8 cellular contexts compared by ENCODE assay signal in genomic region chr16:1379054-1379862, GRCh38. TPM values are rescaled to one million over a fixed set of nuclear protein-coding genes. Genes with fewer than 3 reads are reported as not detected.
DNase-seq lines count a peak whose midpoint lies in the region; ATAC-seq and TF ChIP-seq lines count a peak whose summit lies in the region.

No MANE protein-coding gene starts in this region.

- H3K36me3 ChIP-seq in GM06990 (ENCODE audit: control insufficient read depth, insufficient read depth, low read length): peaks cover 3% of the 10 kb centered on the region
- peaks cover 0 to 48% (median 0%) of the 10 kb centered on the region in 3 donors for H3K36me3 ChIP-seq in Peyer's patch
- no peaks in the 10 kb centered on the region for H3K36me3 ChIP-seq in neural cell (ENCODE audit: insufficient read depth, low read length)

- H3K9me3 ChIP-seq in Peyer's patch (no peaks in the 10 kb centered on the region), neural cell (ENCODE audit: low read length) (no peaks in the 10 kb centered on the region)

- H3K79me2 ChIP-seq in neural cell (replicated peaks; ENCODE audit: insufficient read depth, low read length): no peaks in the 10 kb centered on the region

- ATAC-seq in HG02970 (IDR thresholded peaks at IDR 0.05; ENCODE audit: low FRiP score, unreplicated experiment): peak; percentile 55

- no peak for TF ChIP-seq POLR2A in Peyer's patch (IDR thresholded peaks at IDR 0.05)

- no peak overlapping the region for H2AFZ ChIP-seq in neural cell (ENCODE audit: low read depth, low read length)

- DNase-seq in GM06990 (ENCODE audit: extremely low read depth, insufficient read length) (peak; percentile 75), Peyer's patch (peak; percentile 48 to 82 (median 80)), fibroblast of the aortic adventitia (ENCODE audit: low read depth) (peak; percentile 55), NCI-H1694 treated with DMSO at 0.1 percent for 48 hours (lab: John Stamatoyannopoulos, UW) (no peak)
- peak; percentile 58 for DNase-seq in activated T-helper 2 cell treated with anti-CD3 and anti-CD28 coated beads, Interferon-gamma antibody, Interleukin-2, Interleukin-4, amounts not matched to agents 10 μg/mL and 5 μg/mL and 100 μg/mL, durations not matched to agents 14 hours and 24 hours and 36 hours (ENCODE audit: low spot score)

- H3K27me3 Mint-ChIP-seq in activated T-helper 2 cell treated with anti-CD3 and anti-CD28 coated beads, Interferon-gamma antibody, Interleukin-2, Interleukin-4, amounts not matched to agents 10 μg/mL and 5 μg/mL and 100 μg/mL, durations not matched to agents 14 hours and 24 hours and 36 hours (ENCODE audit: low read depth): no peaks in the 10 kb centered on the region
- no peaks in the 10 kb centered on the region for H3K27me3 Mint-ChIP-seq in stimulated activated naive CD8-positive, alpha-beta T cell treated with anti-CD3 and anti-CD28 coated beads, Interleukin-15, Interleukin-2, amounts not matched to agents 100 ng/mL and 50 ng/mL, for 24 hours

- TF ChIP-seq CTCF in GM06990 (IDR thresholded peaks at IDR 0.05; ENCODE audit: insufficient read depth, low read length, poor library complexity, severe bottlenecking) (no peak), Peyer's patch (IDR thresholded peaks at IDR 0.05) (no peak), fibroblast of the aortic adventitia (IDR thresholded peaks at IDR 0.05; ENCODE audit: insufficient read depth, low read length) (no peak), neural cell (IDR thresholded peaks at IDR 0.05; ENCODE audit: poor library complexity, severe bottlenecking) (no peak)

- no peaks in the 10 kb centered on the region for H3K9me3 Mint-ChIP-seq in activated T-helper 2 cell treated with anti-CD3 and anti-CD28 coated beads, Interferon-gamma antibody, Interleukin-2, Interleukin-4, amounts not matched to agents 10 μg/mL and 5 μg/mL and 100 μg/mL, durations not matched to agents 14 hours and 24 hours and 36 hours
- H3K9me3 Mint-ChIP-seq in stimulated activated naive CD8-positive, alpha-beta T cell treated with anti-CD3 and anti-CD28 coated beads, Interleukin-15, Interleukin-2, amounts not matched to agents 100 ng/mL and 50 ng/mL, for 24 hours: no peaks in the 10 kb centered on the region

- H4K20me1 ChIP-seq in neural cell (ENCODE audit: insufficient read depth): no peaks in the 10 kb centered on the region

- H3K4me1 ChIP-seq in Peyer's patch: peaks cover 4 to 22% (median 13%) of the 10 kb centered on the region in 4 donors

- H3K4me1 Mint-ChIP-seq in activated T-helper 2 cell treated with anti-CD3 and anti-CD28 coated beads, Interferon-gamma antibody, Interleukin-2, Interleukin-4, amounts not matched to agents 10 μg/mL and 5 μg/mL and 100 μg/mL, durations not matched to agents 14 hours and 24 hours and 36 hours (ENCODE audit: low read depth): peaks cover 12% of the 10 kb centered on the region
- H3K4me1 Mint-ChIP-seq in stimulated activated naive CD8-positive, alpha-beta T cell treated with anti-CD3 and anti-CD28 coated beads, Interleukin-15, Interleukin-2, amounts not matched to agents 100 ng/mL and 50 ng/mL, for 24 hours (ENCODE audit: low read depth): peaks cover 21% of the 10 kb centered on the region

- no peaks in the 10 kb centered on the region for H3K27me3 ChIP-seq in GM06990 (replicated peaks; ENCODE audit: control insufficient read depth, insufficient read depth, low read length)
- no peaks in the 10 kb centered on the region for H3K27me3 ChIP-seq in Peyer's patch
- no peaks in the 10 kb centered on the region for H3K27me3 ChIP-seq in neural cell (ENCODE audit: insufficient read depth, low read depth, low read length)

- no peaks in the 10 kb centered on the region for H3F3A ChIP-seq in neural cell (ENCODE audit: insufficient read depth, low read length, poor library complexity, severe bottlenecking)

- H3K4me3 ChIP-seq in GM06990 (replicated peaks; ENCODE audit: low read depth, low read length) (peak overlapping the region; percentile 77), Peyer's patch (peak overlapping the region; percentile 43 to 65 (median 58)), fibroblast of the aortic adventitia (ENCODE audit: low read depth, low read length) (peak overlapping the region; percentile 63), neural cell (ENCODE audit: low read length) (peak overlapping the region; percentile 68)

- no peaks in the 10 kb centered on the region for H3K9me2 ChIP-seq in neural cell (ENCODE audit: insufficient read depth, low read length)

- H3K27ac ChIP-seq in Peyer's patch (peak overlapping the region; percentile 33 to 62 (median 56)), neural cell (ENCODE audit: low read length) (no peak overlapping the region)

- H3K4me2 ChIP-seq in neural cell (ENCODE audit: low read length): no peak overlapping the region

- intact Hi-C loops in activated T-helper 2 cell treated with anti-CD3 and anti-CD28 coated beads, Interferon-gamma antibody, Interleukin-2, Interleukin-4, amounts not matched to agents 10 μg/mL and 5 μg/mL and 100 μg/mL, durations not matched to agents 14 hours and 24 hours and 36 hours (cut with micrococcal nuclease): loop anchor here (2.0 kb wide), 1 partner anchor 70 kb away; the partner anchor contains the start of gene UBE2I

- TF ChIP-seq EP300 in neural cell (conservative IDR thresholded peaks at IDR 0.05; ENCODE audit: poor library complexity, severe bottlenecking): no peak

- peak overlapping the region; percentile 88 for H3K4me3 Mint-ChIP-seq in activated T-helper 2 cell treated with anti-CD3 and anti-CD28 coated beads, Interferon-gamma antibody, Interleukin-2, Interleukin-4, amounts not matched to agents 10 μg/mL and 5 μg/mL and 100 μg/mL, durations not matched to agents 14 hours and 24 hours and 36 hours (ENCODE audit: low read depth)
- H3K4me3 Mint-ChIP-seq in stimulated activated naive CD8-positive, alpha-beta T cell treated with anti-CD3 and anti-CD28 coated beads, Interleukin-15, Interleukin-2, amounts not matched to agents 100 ng/mL and 50 ng/mL, for 24 hours: peak overlapping the region; percentile 89

- H3K27ac Mint-ChIP-seq in activated T-helper 2 cell treated with anti-CD3 and anti-CD28 coated beads, Interferon-gamma antibody, Interleukin-2, Interleukin-4, amounts not matched to agents 10 μg/mL and 5 μg/mL and 100 μg/mL, durations not matched to agents 14 hours and 24 hours and 36 hours: peak overlapping the region; percentile 88
- peak overlapping the region; percentile 88 for H3K27ac Mint-ChIP-seq in stimulated activated naive CD8-positive, alpha-beta T cell treated with anti-CD3 and anti-CD28 coated beads, Interleukin-15, Interleukin-2, amounts not matched to agents 100 ng/mL and 50 ng/mL, for 24 hours

- H3K36me3 Mint-ChIP-seq in activated T-helper 2 cell treated with anti-CD3 and anti-CD28 coated beads, Interferon-gamma antibody, Interleukin-2, Interleukin-4, amounts not matched to agents 10 μg/mL and 5 μg/mL and 100 μg/mL, durations not matched to agents 14 hours and 24 hours and 36 hours (ENCODE audit: low read depth): peaks cover 8% of the 10 kb centered on the region
- H3K36me3 Mint-ChIP-seq in stimulated activated naive CD8-positive, alpha-beta T cell treated with anti-CD3 and anti-CD28 coated beads, Interleukin-15, Interleukin-2, amounts not matched to agents 100 ng/mL and 50 ng/mL, for 24 hours (ENCODE audit: low read depth): peaks cover 4% of the 10 kb centered on the region

- peak overlapping the region; percentile 16 for H3K9ac ChIP-seq in neural cell (ENCODE audit: low read length)

- TF ChIP-seq RAD21 in neural cell (conservative IDR thresholded peaks at IDR 0.05): no peak

TF ChIP-seq in neural cell, 6 proteins besides CTCF, POLR2A, EP300 and RAD21:
- TF ChIP-seq MXI1 (conservative IDR thresholded peaks at IDR 0.05; ENCODE audit: poor library complexity, severe bottlenecking): peak; percentile 80
- TF ChIP-seq EZH2 (IDR thresholded peaks at IDR 0.05; ENCODE audit: borderline replicate concordance, insufficient read depth, low read length, poor library complexity, severe bottlenecking): no peak

RNA-seq across cellular contexts. Expression of gene GNPTG, which starts 27.5 kb away (rescaled TPM):
- total RNA-seq in Peyer's patch (10 to 100 TPM; 51.1 to 83.3 (median 65.0) TPM), fibroblast of the aortic adventitia (ENCODE audit: low replicate concordance) (36.3 and 80.4 TPM in 2 replicates)
- 21.3 and 24.1 TPM in 2 replicates for total RNA-seq in activated T-helper 2 cell treated with anti-CD3 and anti-CD28 coated beads, Interferon-gamma antibody, Interleukin-2, Interleukin-4, amounts not matched to agents 10 μg/mL and 5 μg/mL and 100 μg/mL, durations not matched to agents 14 hours and 24 hours and 36 hours
- polyA plus RNA-seq in neural cell: 74.2 and 90.5 TPM in 2 replicates
- 17.7 and 19.2 TPM in 2 replicates for polyA minus RNA-seq in neural cell

RNA-seq across cellular contexts. Expression of gene TSR3, which starts 27.6 kb away (rescaled TPM):
- total RNA-seq in Peyer's patch (10 to 100 TPM; 48.2 to 62.3 (median 53.6) TPM), fibroblast of the aortic adventitia (ENCODE audit: low replicate concordance) (49.3 and 73.3 TPM in 2 replicates)
- 64.1 and 72.9 TPM in 2 replicates for total RNA-seq in activated T-helper 2 cell treated with anti-CD3 and anti-CD28 coated beads, Interferon-gamma antibody, Interleukin-2, Interleukin-4, amounts not matched to agents 10 μg/mL and 5 μg/mL and 100 μg/mL, durations not matched to agents 14 hours and 24 hours and 36 hours
- 102 and 106 TPM in 2 replicates for polyA plus RNA-seq in neural cell
- 45.6 and 52.8 TPM in 2 replicates for polyA minus RNA-seq in neural cell

RNA-seq across cellular contexts. Expression of gene UNKL, which starts 35.2 kb away (rescaled TPM):
- total RNA-seq in Peyer's patch (100 to 1,000 TPM in 1 of 4 donors, 10 to 100 TPM in 3; 10.9 to 113 (median 38.4) TPM), fibroblast of the aortic adventitia (ENCODE audit: low replicate concordance) (11.5 and 15.6 TPM in 2 replicates)
- total RNA-seq in activated T-helper 2 cell treated with anti-CD3 and anti-CD28 coated beads, Interferon-gamma antibody, Interleukin-2, Interleukin-4, amounts not matched to agents 10 μg/mL and 5 μg/mL and 100 μg/mL, durations not matched to agents 14 hours and 24 hours and 36 hours: 36.3 and 44.6 TPM in 2 replicates
- polyA plus RNA-seq in neural cell: 11.9 and 13.0 TPM in 2 replicates
- polyA minus RNA-seq in neural cell: 12.8 and 15.3 TPM in 2 replicates

RNA-seq across cellular contexts. Expression of gene UQCC4, which starts 41.3 kb away (rescaled TPM):
- total RNA-seq in Peyer's patch (10 to 100 TPM in 3 of 4 donors, 1 to 10 TPM in 1; 9.5 to 16.2 (median 13.3) TPM), fibroblast of the aortic adventitia (ENCODE audit: low replicate concordance) (10.3 and 20.1 TPM in 2 replicates)
- total RNA-seq in activated T-helper 2 cell treated with anti-CD3 and anti-CD28 coated beads, Interferon-gamma antibody, Interleukin-2, Interleukin-4, amounts not matched to agents 10 μg/mL and 5 μg/mL and 100 μg/mL, durations not matched to agents 14 hours and 24 hours and 36 hours: 17.8 and 21.3 TPM in 2 replicates
- polyA plus RNA-seq in neural cell: 37.3 and 41.0 TPM in 2 replicates
- polyA minus RNA-seq in neural cell: 21.2 and 23.4 TPM in 2 replicates

RNA-seq across cellular contexts. Expression of gene BAIAP3, which starts 45.8 kb away (rescaled TPM):
- 100 to 1,000 TPM in 1 of 4 donors, 10 to 100 TPM in 3; 17.9 to 160 (median 29.0) TPM for total RNA-seq in Peyer's patch
- total RNA-seq in activated T-helper 2 cell treated with anti-CD3 and anti-CD28 coated beads, Interferon-gamma antibody, Interleukin-2, Interleukin-4, amounts not matched to agents 10 μg/mL and 5 μg/mL and 100 μg/mL, durations not matched to agents 14 hours and 24 hours and 36 hours: 0.21 and 0.32 TPM in 2 replicates
- 0.09 TPM in 1 of 2 replicates, not detected in the other for total RNA-seq in fibroblast of the aortic adventitia (ENCODE audit: low replicate concordance)
- 65.2 and 93.7 TPM in 2 replicates for polyA plus RNA-seq in neural cell
- 33.0 and 36.8 TPM in 2 replicates for polyA minus RNA-seq in neural cell
